ENCODE assay signal across 16 cellular contexts in genomic region chr16:1542166-1542500, GRCh38. TPM values are rescaled to one million over a fixed set of nuclear protein-coding genes. Genes with fewer than 3 reads are reported as not detected.
DNase-seq lines count a peak whose midpoint lies in the region; ATAC-seq and TF ChIP-seq lines count a peak whose summit lies in the region.
"Had no signal": no experiment of that assay in that cellular context is flagged by ENCODE, and none has a peak within 500 bp of the region (broad histone marks: within the 10 kb centered on the region; RNA-seq: fewer than 3 reads in every experiment).

No MANE protein-coding gene starts in this region.

- no peak overlapping the region for H2AFZ ChIP-seq in OCI-LY7 (ENCODE audit: low read length)

- no TSS peak for BruUV-seq in OCI-LY7 (replicated peaks; lab: Mats Ljungman, UMichigan)

- H3K4me1 ChIP-seq in SJCRH30 (peaks cover 23% of the 10 kb centered on the region), gastrocnemius medialis (peaks cover 38 to 40% of the 10 kb centered on the region in 2 donors), OCI-LY7 (ENCODE audit: insufficient read depth, low read length, poor library complexity, severe bottlenecking) (no peaks in the 10 kb centered on the region)

- H3K4me2 ChIP-seq in OCI-LY7 (ENCODE audit: low read length), result no peak overlapping the region

- H3K27ac ChIP-seq in SJCRH30 (peak overlapping the region; percentile 46), gastrocnemius medialis (peak overlapping the region; percentile 86 to 90 (median 87)), OCI-LY7 (ENCODE audit: low read depth, low read length, poor library complexity, severe bottlenecking) (no peak overlapping the region)
- H3K27ac ChIP-seq: suprapubic skin had no signal

- peaks cover 78% of the 10 kb centered on the region for H3K4me1 Mint-ChIP-seq in activated CD4-positive, alpha-beta T cell treated with anti-CD3 and anti-CD28 coated beads, Interleukin-2, amount 10 ng/mL, durations not matched to agents 7 days and 5 days
- H3K4me1 Mint-ChIP-seq in endothelial cell (ENCODE audit: unreplicated experiment), result peaks cover 54% of the 10 kb centered on the region

- no peaks in the 10 kb centered on the region for H4K20me1 ChIP-seq in OCI-LY7 (ENCODE audit: insufficient read depth, low read length)

- TF ChIP-seq CTCF in endothelial cell (IDR thresholded peaks at IDR 0.05; ENCODE audit: unreplicated experiment), result no peak
- no peak for TF ChIP-seq CTCF in gastrocnemius medialis (IDR thresholded peaks at IDR 0.05 in 4 of 5, conservative IDR thresholded peaks at IDR 0.05 in 1 of 5)
- no peak for TF ChIP-seq CTCF in OCI-LY7 (conservative IDR thresholded peaks at IDR 0.05; ENCODE audit: low read length)

- H3K27ac Mint-ChIP-seq in activated CD4-positive, alpha-beta T cell treated with anti-CD3 and anti-CD28 coated beads, Interleukin-2, amount 10 ng/mL, durations not matched to agents 7 days and 5 days, result peak overlapping the region; percentile 73
- peak overlapping the region; percentile 52 for H3K27ac Mint-ChIP-seq in endothelial cell (ENCODE audit: unreplicated experiment)

- H3K79me2 ChIP-seq in OCI-LY7 (ENCODE audit: insufficient read depth, low read depth, low read length), result no peaks in the 10 kb centered on the region

- no peaks in the 10 kb centered on the region for H3K9me3 Mint-ChIP-seq in activated CD4-positive, alpha-beta T cell treated with anti-CD3 and anti-CD28 coated beads, Interleukin-2, amount 10 ng/mL, durations not matched to agents 7 days and 5 days
- no peaks in the 10 kb centered on the region for H3K9me3 Mint-ChIP-seq in endothelial cell (ENCODE audit: unreplicated experiment)
- H3K9me3 Mint-ChIP-seq: H9 had no signal

- H3K27me3 ChIP-seq in SJCRH30, result no peaks in the 10 kb centered on the region
- H3K27me3 ChIP-seq in gastrocnemius medialis, result no peaks in the 10 kb centered on the region
- H3K27me3 ChIP-seq: MG63, suprapubic skin had no signal

- no peaks in the 10 kb centered on the region for H3K27me3 Mint-ChIP-seq in activated CD4-positive, alpha-beta T cell treated with anti-CD3 and anti-CD28 coated beads, Interleukin-2, amount 10 ng/mL, durations not matched to agents 7 days and 5 days
- peaks cover 5% of the 10 kb centered on the region for H3K27me3 Mint-ChIP-seq in endothelial cell (ENCODE audit: unreplicated experiment)

- H3K9me2 ChIP-seq in OCI-LY7 (ENCODE audit: insufficient read depth, low read length), result no peaks in the 10 kb centered on the region

- ATAC-seq in gastrocnemius medialis (no peak), HG02759 (IDR thresholded peaks at IDR 0.05; ENCODE audit: unreplicated experiment) (no peak)

- CTCF ChIA-PET in activated CD4-positive, alpha-beta T cell treated with anti-CD3 and anti-CD28 coated beads, Interleukin-2, amount 10 ng/mL, durations not matched to agents 7 days and 5 days (lab: Charles Lee), result no interaction called here
- CTCF ChIA-PET in OCI-LY7 (lab: Charles Lee; ENCODE audit: unreplicated experiment), result no interaction called here

- H3K36me3 ChIP-seq in SJCRH30 (no peaks in the 10 kb centered on the region), gastrocnemius medialis (peaks cover 0 to 13% of the 10 kb centered on the region in 2 donors), OCI-LY7 (ENCODE audit: insufficient read depth, low read length) (no peaks in the 10 kb centered on the region)

- DNase-seq in activated CD4-positive, alpha-beta T cell treated with anti-CD3 and anti-CD28 coated beads, Interleukin-2, amount 10 ng/mL, durations not matched to agents 7 days and 5 days, result no peak
- DNase-seq in activated CD4-positive, alpha-beta T cell treated with anti-CD3 and anti-CD28 coated beads for 48 hours, result no peak
- peak; percentile 82 to 86 for DNase-seq in SJCRH30
- DNase-seq in endothelial cell (ENCODE audit: low spot score), result no peak
- DNase-seq in gastrocnemius medialis, result no peak
- DNase-seq in OCI-LY7 (ENCODE audit: low spot score), result no peak
- DNase-seq in cortex of kidney (lab: John Stamatoyannopoulos, UW), result no peak
- DNase-seq: activated CD8-positive, alpha-beta memory T cell treated with anti-CD3 and anti-CD28 coated beads for 24 hours; central memory CD4-positive, alpha-beta T cell; H9; MG63; T-helper 9 cell had no signal

- POLR2A ChIA-PET in activated CD4-positive, alpha-beta T cell treated with anti-CD3 and anti-CD28 coated beads, Interleukin-2, amount 10 ng/mL, durations not matched to agents 7 days and 5 days (lab: Charles Lee), result no interaction called here
- POLR2A ChIA-PET in OCI-LY7 (lab: Charles Lee), result no interaction called here

- no peak for TF ChIP-seq POLR2A in gastrocnemius medialis (IDR thresholded peaks at IDR 0.05)

- no peak overlapping the region for H3K4me3 Mint-ChIP-seq in activated CD4-positive, alpha-beta T cell treated with anti-CD3 and anti-CD28 coated beads, Interleukin-2, amount 10 ng/mL, durations not matched to agents 7 days and 5 days
- peak overlapping the region; percentile 42 for H3K4me3 Mint-ChIP-seq in endothelial cell (ENCODE audit: unreplicated experiment)
- H3K4me3 Mint-ChIP-seq: H9 had no signal

- intact Hi-C loops in gastrocnemius medialis (cut with DNase I; ENCODE audit: low total_unique reads) (no loop called here), OCI-LY7 (cut with micrococcal nuclease; ENCODE audit: unreplicated experiment) (no loop called here)

- no peak overlapping the region for H3K4me3 ChIP-seq in SJCRH30
- peak overlapping the region in 1 of 4 donors; percentile 6 for H3K4me3 ChIP-seq in gastrocnemius medialis
- no peak overlapping the region for H3K4me3 ChIP-seq in OCI-LY7 (ENCODE audit: low read depth, low read length, poor library complexity, severe bottlenecking)
- H3K4me3 ChIP-seq: MG63, suprapubic skin had no signal

- no peaks in the 10 kb centered on the region for H3K9me3 ChIP-seq in SJCRH30 (replicated peaks)
- no peaks in the 10 kb centered on the region for H3K9me3 ChIP-seq in gastrocnemius medialis
- H3K9me3 ChIP-seq in OCI-LY7 (ENCODE audit: low read length), result no peaks in the 10 kb centered on the region
- H3K9me3 ChIP-seq: MG63, suprapubic skin had no signal

- in situ Hi-C loops in gastrocnemius medialis (cut with MboI; ENCODE audit: low sequenced_read_pairs in 4 of 4), result no loop called here

- peaks cover 65% of the 10 kb centered on the region for H3K36me3 Mint-ChIP-seq in activated CD4-positive, alpha-beta T cell treated with anti-CD3 and anti-CD28 coated beads, Interleukin-2, amount 10 ng/mL, durations not matched to agents 7 days and 5 days (ENCODE audit: low read depth)
- H3K36me3 Mint-ChIP-seq in endothelial cell (ENCODE audit: low read depth, unreplicated experiment), result peaks cover 39% of the 10 kb centered on the region

RNA-seq across cellular contexts. Expression of gene TMEM204, which starts 8.7 kb away (rescaled TPM):
- 10 to 100 TPM; 60.6 to 73.5 TPM for total RNA-seq in activated CD4-positive, alpha-beta T cell treated with anti-CD3 and anti-CD28 coated beads, Interleukin-2, amount 10 ng/mL, durations not matched to agents 7 days and 5 days
- 1.1 and 1.2 TPM in 2 replicates for total RNA-seq in SJCRH30 (2014; rRNA removed; shearing (Covaris generic))
- total RNA-seq in endothelial cell (ENCODE audit: unreplicated experiment) (66.3 TPM), gastrocnemius medialis (10 to 100 TPM; 14.7 to 27.7 (median 22.1) TPM), OCI-LY7 (2022) (not detected in 2 replicates)
- total RNA-seq in OCI-LY7 (2014; rRNA removed; shearing (Covaris generic)), result not detected in 2 replicates
- total RNA-seq: H9 had no signal

RNA-seq across cellular contexts. Expression of gene TELO2, which starts 49.0 kb away (rescaled TPM):
- total RNA-seq in activated CD4-positive, alpha-beta T cell treated with anti-CD3 and anti-CD28 coated beads, Interleukin-2, amount 10 ng/mL, durations not matched to agents 7 days and 5 days, result 10 to 100 TPM; 49.1 to 65.5 TPM
- 21.9 and 27.9 TPM in 2 replicates for total RNA-seq in SJCRH30 (2014; rRNA removed; shearing (Covaris generic))
- total RNA-seq in endothelial cell (ENCODE audit: unreplicated experiment) (64.5 TPM), gastrocnemius medialis (10 to 100 TPM in 2 of 4 donors, 1 to 10 TPM in 2; 2.9 to 11.2 (median 9.8) TPM), OCI-LY7 (2022) (63.7 and 70.1 TPM in 2 replicates)
- total RNA-seq in OCI-LY7 (2014; rRNA removed; shearing (Covaris generic)), result 43.5 and 58.2 TPM in 2 replicates

RNA-seq across cellular contexts. Expression of gene PTX4, which starts 53.4 kb away (rescaled TPM):
- total RNA-seq in activated CD4-positive, alpha-beta T cell treated with anti-CD3 and anti-CD28 coated beads, Interleukin-2, amount 10 ng/mL, durations not matched to agents 7 days and 5 days, result not detected
- total RNA-seq in SJCRH30 (2014; rRNA removed; shearing (Covaris generic)), result not detected in 2 replicates
- 0.21 TPM for total RNA-seq in endothelial cell (ENCODE audit: unreplicated experiment)
- total RNA-seq in gastrocnemius medialis, result under 1 TPM in 1 of 4 donors, not detected in 3; 0.41 TPM
- total RNA-seq in OCI-LY7 (2014; rRNA removed; shearing (Covaris generic)), result not detected in 2 replicates
- not detected in 2 replicates for total RNA-seq in OCI-LY7 (2022)
- total RNA-seq: frontal cortex, H9, osteocyte, suprapubic skin had no signal

Comparison
In these comparisons a context has a peak if more than half of its experiments do, and no peak if none do; other contexts are left out.
1. DNase-seq: peak in SJCRH30 (2 of 2); none in activated CD4-positive, alpha-beta T cell treated with anti-CD3 and anti-CD28 coated beads, Interleukin-2, amount 10 ng/mL, durations not matched to agents 7 days and 5 days (single experiment), activated CD4-positive, alpha-beta T cell treated with anti-CD3 and anti-CD28 coated beads for 48 hours (single experiment), endothelial cell (single experiment), gastrocnemius medialis (0 of 2), OCI-LY7 (single experiment) and cortex of kidney (single experiment).